Comparison of ENCODE assay signal across 8 cellular contexts in genomic region chr3:8769088-8769822, GRCh38. TPM values are rescaled to one million over a fixed set of nuclear protein-coding genes. Genes with fewer than 3 reads are reported as not detected.
DNase-seq lines count a peak whose midpoint lies in the region; ATAC-seq and TF ChIP-seq lines count a peak whose summit lies in the region.

Gene OXTR (minus strand): TSS chr3:8769613. CDS start chr3:8768187, 1,426 bp downstream.

- DNase-seq in AG09319 (ENCODE audit: extremely low read depth, low read depth) (peak; percentile 40), NCI-H2196 (lab: John Stamatoyannopoulos, UW; ENCODE audit: unreplicated experiment) (peak; percentile 48), epidermal melanocyte (ENCODE audit: insufficient read length, low spot score) (peak; percentile 95), mucosa of gallbladder (ENCODE audit: low spot score) (peak; percentile 43)
- DNase-seq in activated CD8-positive, alpha-beta memory T cell treated with anti-CD3 and anti-CD28 coated beads for 24 hours, result peak; percentile 83
- DNase-seq in stimulated activated CD8-positive, alpha-beta memory T cell treated with anti-CD3 and anti-CD28 coated beads, Interleukin-7, amount 100 ng/mL, for 48 hours (ENCODE audit: extremely low read depth in 1 of 2, low read depth in 1 of 2), result peak; percentile 7 to 37

- peak; percentile 94 for TF ChIP-seq CTCF in AG09319 (IDR thresholded peaks at IDR 0.05; ENCODE audit: low read depth, low read length)

- ATAC-seq in GM18519 (IDR thresholded peaks at IDR 0.05; ENCODE audit: low FRiP score, unreplicated experiment), result peak; percentile 88
- ATAC-seq in HG02981 (IDR thresholded peaks at IDR 0.05; ENCODE audit: unreplicated experiment), result peak; percentile 61

RNA-seq across cellular contexts. Expression of gene OXTR, which starts in this region (rescaled TPM):
- total RNA-seq in mucosa of gallbladder, result 6.0 TPM

Comparison
In these comparisons a context has a peak if more than half of its experiments do, and no peak if none do; other contexts are left out.
1. Peak in every context shown above with its lines: DNase-seq and ATAC-seq.
2. DNase-seq: peak in every context shown above with its lines; median percentile 95 in epidermal melanocyte; 83 in activated CD8-positive, alpha-beta memory T cell treated with anti-CD3 and anti-CD28 coated beads for 24 hours; 48 in NCI-H2196; 43 in mucosa of gallbladder; 40 in AG09319; 22 in stimulated activated CD8-positive, alpha-beta memory T cell treated with anti-CD3 and anti-CD28 coated beads, Interleukin-7, amount 100 ng/mL, for 48 hours.